In genomic region chr15:34209421-34210282, GRCh38 we compare ENCODE assay signal across 8 cellular contexts. TPM values are rescaled to one million over a fixed set of nuclear protein-coding genes. Genes with fewer than 3 reads are reported as not detected.
A peak's percentile ranks its signal among the peaks of the same experiment; 100 is the strongest.
DNase-seq lines count a peak whose midpoint lies in the region; ATAC-seq and TF ChIP-seq lines count a peak whose summit lies in the region.

KATNBL1 (minus strand) TSS chr15:34210096; CDS start chr15:34163676, 46,420 bp downstream.

- H3K27me3 ChIP-seq in OCI-LY1 (ENCODE audit: insufficient read depth, low read length) (no peaks in the 10 kb centered on the region), mononuclear cell (ENCODE audit: insufficient read depth, low read length) (no peaks in the 10 kb centered on the region)

- peak; percentile 91 for TF ChIP-seq CTCF in OCI-LY1 (IDR thresholded peaks at IDR 0.05; ENCODE audit: low read length)

- ATAC-seq in GM21515 (IDR thresholded peaks at IDR 0.05; ENCODE audit: unreplicated experiment): peak; percentile 78

- no peaks in the 10 kb centered on the region for H3K9me2 ChIP-seq in OCI-LY1 (ENCODE audit: low read depth, low read length)

- peaks cover 13% of the 10 kb centered on the region for H3K79me2 ChIP-seq in OCI-LY1 (ENCODE audit: insufficient read depth, low read length)

- H2AFZ ChIP-seq in OCI-LY1 (ENCODE audit: low read length): 0 out of 2 replicates have a peak within 1 kb of the TSS, but pooled peaks have one; percentile 10

- DNase-seq in DMS114 treated with DMSO at 0.1 percent for 48 hours (lab: John Stamatoyannopoulos, UW; ENCODE audit: unreplicated experiment): peak; percentile 81
- DNase-seq in HuH-7 (ENCODE audit: low spot score): peak; percentile 78
- DNase-seq in activated CD8-positive, alpha-beta memory T cell treated with anti-CD3 and anti-CD28 coated beads, Interleukin-2, amount 50 U/mL, for 4 hours: peak; percentile 99
- DNase-seq in epidermal melanocyte (ENCODE audit: insufficient read length, low spot score): peak; percentile 85
- DNase-seq in stimulated activated CD8-positive, alpha-beta memory T cell treated with anti-CD3 and anti-CD28 coated beads, Interleukin-4, amount 100 ng/mL, for 1 hour (ENCODE audit: low read depth in 2 of 2, low spot score in 1 of 2): peak; percentile 96

- peak within 1 kb of the TSS; percentile 78 for H3K9ac ChIP-seq in OCI-LY1 (ENCODE audit: low read length)

- no peaks in the 10 kb centered on the region for H4K20me1 ChIP-seq in OCI-LY1 (ENCODE audit: insufficient read depth, low read length)

- H3F3A ChIP-seq in OCI-LY1 (ENCODE audit: insufficient read depth, low read length): no peaks in the 10 kb centered on the region

- H3K9me3 ChIP-seq in OCI-LY1 (ENCODE audit: low read length) (no peaks in the 10 kb centered on the region), mononuclear cell (ENCODE audit: low read depth, low read length) (no peaks in the 10 kb centered on the region)

- H3K36me3 ChIP-seq in OCI-LY1 (ENCODE audit: insufficient read depth, low read length): no peaks in the 10 kb centered on the region

- peak within 1 kb of the TSS; percentile 12 for H3K27ac ChIP-seq in OCI-LY1 (ENCODE audit: low read depth, low read length, poor library complexity, severe bottlenecking)

- H3K4me3 ChIP-seq in OCI-LY1 (ENCODE audit: low read depth, low read length, poor library complexity, severe bottlenecking): peak within 1 kb of the TSS; percentile 78
- peak within 1 kb of the TSS; percentile 62 for H3K4me3 ChIP-seq in mononuclear cell (ENCODE audit: low read length)

- peak within 1 kb of the TSS; percentile 73 for H3K4me2 ChIP-seq in OCI-LY1 (ENCODE audit: low read length)

- H3K4me1 ChIP-seq in OCI-LY1 (ENCODE audit: insufficient read depth, low read length, severe bottlenecking) (peaks cover 13% of the 10 kb centered on the region), mononuclear cell (ENCODE audit: insufficient read depth, low read length) (peaks cover 6% of the 10 kb centered on the region)

RNA-seq across cellular contexts. Expression of gene KATNBL1, which starts in this region (rescaled TPM):
- 12.0 TPM for total RNA-seq in mononuclear cell

Comparison
In these comparisons a context has a peak if more than half of its experiments do, and no peak if none do; other contexts are left out.
1. Peak in every context shown above with its lines: DNase-seq, ATAC-seq, H3K4me3 ChIP-seq and H3K27ac ChIP-seq.